20 cellular contexts compared by ENCODE assay signal in the genomic region with DNA sequence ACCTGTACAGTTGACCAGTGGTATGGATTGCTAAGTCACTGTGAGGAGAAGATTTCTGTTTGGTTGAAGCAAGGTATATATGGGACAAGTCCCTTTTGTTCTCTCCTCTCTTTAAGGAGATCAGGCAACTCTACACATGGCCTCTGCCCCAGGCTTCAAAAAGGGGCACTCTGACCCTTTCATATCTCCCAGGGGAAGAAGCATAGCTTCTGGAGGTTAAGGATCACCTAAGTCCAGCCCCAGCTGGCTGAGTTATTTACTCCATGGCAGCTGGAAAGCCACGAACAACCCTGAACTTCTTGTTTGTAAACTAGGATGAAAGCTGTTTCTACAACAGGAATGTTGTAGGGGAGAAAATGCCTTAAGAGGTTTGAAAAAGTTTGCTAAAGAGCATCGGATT.
A peak's percentile ranks its signal among the peaks of the same experiment; 100 is the strongest.
DNase-seq lines count a peak whose midpoint lies in the region; ATAC-seq and TF ChIP-seq lines count a peak whose summit lies in the region.
"Had no signal": no experiment of that assay in that cellular context is flagged by ENCODE, and none has a peak within 500 bp of the region (broad histone marks: within the 10 kb centered on the region; RNA-seq: fewer than 3 reads in every experiment).

No MANE protein-coding gene starts in this region.

- H3K4me1 Mint-ChIP-seq in WTC11 (peaks cover 74% of the 10 kb centered on the region), neural crest cell (peaks cover 50% of the 10 kb centered on the region), progenitor cell of endocrine pancreas (ENCODE audit: low read depth) (peaks cover 3% of the 10 kb centered on the region)
- H3K4me1 Mint-ChIP-seq: CD4-positive, CD25-positive, alpha-beta regulatory T cell; CD8-positive, alpha-beta memory T cell had no signal

- H3K27ac ChIP-seq in HUES48 (ENCODE audit: low read depth, low read length) (peak overlapping the region; percentile 24), stomach (no peak overlapping the region)
- H3K27ac ChIP-seq: GM23248 had no signal

- whole genome bisulfite sequencing in stomach, 5 donors: 61 to 81% (median 74%) methylated on average over 2 of the region's 2 CpGs

- TF ChIP-seq CTCF in WTC11 (IDR thresholded peaks at IDR 0.05) (no peak), neural crest cell (conservative IDR thresholded peaks at IDR 0.05) (no peak), stomach (IDR thresholded peaks at IDR 0.05) (no peak), progenitor cell of endocrine pancreas (IDR thresholded peaks at IDR 0.05; ENCODE audit: unreplicated experiment) (no peak)

- intact Hi-C loops in stomach (cut with DNase I; ENCODE audit: low total_unique reads): no loop called here

- H3K27me3 Mint-ChIP-seq in WTC11 (ENCODE audit: low read depth) (no peaks in the 10 kb centered on the region), neural crest cell (ENCODE audit: low read depth) (no peaks in the 10 kb centered on the region), progenitor cell of endocrine pancreas (no peaks in the 10 kb centered on the region)
- H3K27me3 Mint-ChIP-seq: CD4-positive, CD25-positive, alpha-beta regulatory T cell; CD8-positive, alpha-beta memory T cell had no signal

- CTCF ChIA-PET in WTC11 (lab: Charles Lee): interaction anchor here (0.9 kb wide), 1 partner anchor 15 kb away, joined by 4 read pairs; no protein-coding TSS in a partner anchor

- H3K36me3 ChIP-seq in HUES48 (ENCODE audit: control insufficient read depth, insufficient read depth, low read length): no peaks in the 10 kb centered on the region
- peaks cover 0 to 4% (median 0%) of the 10 kb centered on the region in 4 donors for H3K36me3 ChIP-seq in stomach
- H3K36me3 ChIP-seq: BE2C had no signal

- H3K4me3 Mint-ChIP-seq in WTC11: no peak overlapping the region
- H3K4me3 Mint-ChIP-seq in neural crest cell: no peak overlapping the region
- no peak overlapping the region for H3K4me3 Mint-ChIP-seq in progenitor cell of endocrine pancreas (ENCODE audit: low read depth)
- H3K4me3 Mint-ChIP-seq: CD4-positive, CD25-positive, alpha-beta regulatory T cell; CD8-positive, alpha-beta memory T cell had no signal

- ATAC-seq in WTC11: no peak
- no peak for ATAC-seq in left lobe of liver
- ATAC-seq: GM12878 had no signal

- H3K27ac Mint-ChIP-seq in WTC11: peak overlapping the region; percentile 57
- H3K27ac Mint-ChIP-seq in neural crest cell (ENCODE audit: unreplicated experiment): peak overlapping the region; percentile 13
- no peak overlapping the region for H3K27ac Mint-ChIP-seq in progenitor cell of endocrine pancreas
- H3K27ac Mint-ChIP-seq: CD4-positive, CD25-positive, alpha-beta regulatory T cell; CD8-positive, alpha-beta memory T cell had no signal

- H3K4me3 ChIP-seq in HUES48 (ENCODE audit: low read depth, low read length) (no peak overlapping the region), stomach (no peak overlapping the region)
- H3K4me3 ChIP-seq: GM12878, GM23248 had no signal

- DNase-seq in WTC11 (ENCODE audit: low spot score) (no peak), islet precursor cell (peak; percentile 57), neural crest cell (ENCODE audit: low read depth, low spot score) (peak; percentile 2), stomach (no peak), progenitor cell of endocrine pancreas (ENCODE audit: low spot score, unreplicated experiment) (no peak), left lobe of liver (ENCODE audit: low spot score) (no peak), medulla oblongata (ENCODE audit: extremely low spot score) (no peak)
- DNase-seq: ACHN; BE2C; C1 segment of cervical spinal cord; CD4-positive, CD25-positive, alpha-beta regulatory T cell; CD8-positive, alpha-beta memory T cell; COR-L47; DMS 273 treated with DMSO at 0.1 percent for 48 hours; DMS53; DND-41; EL; GM23248 had no signal

- H3K27me3 ChIP-seq in HUES48 (ENCODE audit: control insufficient read depth, insufficient read depth, low read length): no peaks in the 10 kb centered on the region
- H3K27me3 ChIP-seq in stomach: no peaks in the 10 kb centered on the region
- H3K27me3 ChIP-seq: BE2C had no signal

- H3K9me3 Mint-ChIP-seq in WTC11 (no peaks in the 10 kb centered on the region), neural crest cell (no peaks in the 10 kb centered on the region), progenitor cell of endocrine pancreas (ENCODE audit: low read depth) (no peaks in the 10 kb centered on the region)

- POLR2A ChIA-PET in WTC11 (lab: Charles Lee): no interaction called here

- H3K9ac ChIP-seq in HUES48 (ENCODE audit: low read depth, low read length): no peak overlapping the region
- H3K9ac ChIP-seq: GM23248 had no signal

- no peak for TF ChIP-seq POLR2A in stomach (IDR thresholded peaks at IDR 0.05)

- H3K4me1 ChIP-seq in HUES48 (ENCODE audit: control insufficient read depth, insufficient read depth, low read length) (peaks cover 70% of the 10 kb centered on the region), stomach (no peaks in the 10 kb centered on the region)
- H3K4me1 ChIP-seq: BE2C had no signal

- no peaks in the 10 kb centered on the region for H3K9me3 ChIP-seq in HUES48 (ENCODE audit: control insufficient read depth, insufficient read depth, low read length)
- no peaks in the 10 kb centered on the region for H3K9me3 ChIP-seq in stomach
- H3K9me3 ChIP-seq: BE2C had no signal

- H3K36me3 Mint-ChIP-seq in WTC11 (no peaks in the 10 kb centered on the region), neural crest cell (ENCODE audit: low read depth) (no peaks in the 10 kb centered on the region), progenitor cell of endocrine pancreas (ENCODE audit: insufficient read depth) (no peaks in the 10 kb centered on the region)
- H3K36me3 Mint-ChIP-seq: CD4-positive, CD25-positive, alpha-beta regulatory T cell; CD8-positive, alpha-beta memory T cell had no signal

- no peak for TF ChIP-seq EP300 in stomach (IDR thresholded peaks at IDR 0.05)

TF ChIP-seq in WTC11, 78 proteins besides CTCF, POLR2A, EP300 and RAD21:
- TF ChIP-seq ELF4 (CRISPR knock-in tag; IDR thresholded peaks at IDR 0.05; ENCODE audit: low read depth): no peak
- TF ChIP-seq NR1H2 (CRISPR knock-in tag; IDR thresholded peaks at IDR 0.05): no peak
- no peak for TF ChIP-seq HMGA2 (CRISPR knock-in tag; IDR thresholded peaks at IDR 0.05)
- TF ChIP-seq ZNF121 (CRISPR knock-in tag; IDR thresholded peaks at IDR 0.05): no peak
- no peak for TF ChIP-seq GABPB1 (CRISPR knock-in tag; IDR thresholded peaks at IDR 0.05)
- TF ChIP-seq ZNF396 (CRISPR knock-in tag; IDR thresholded peaks at IDR 0.05; ENCODE audit: borderline replicate concordance): no peak
- TF ChIP-seq ZNF263 (CRISPR knock-in tag; IDR thresholded peaks at IDR 0.05; ENCODE audit: low read depth): no peak
- TF ChIP-seq CBFB (CRISPR knock-in tag; IDR thresholded peaks at IDR 0.05; ENCODE audit: low read depth): no peak
- TF ChIP-seq CREM (CRISPR knock-in tag; IDR thresholded peaks at IDR 0.05): no peak
- no peak for TF ChIP-seq RORB (CRISPR knock-in tag; IDR thresholded peaks at IDR 0.05)
- no peak for TF ChIP-seq ZNF232 (CRISPR knock-in tag; IDR thresholded peaks at IDR 0.05)
- TF ChIP-seq, protein P1, sequence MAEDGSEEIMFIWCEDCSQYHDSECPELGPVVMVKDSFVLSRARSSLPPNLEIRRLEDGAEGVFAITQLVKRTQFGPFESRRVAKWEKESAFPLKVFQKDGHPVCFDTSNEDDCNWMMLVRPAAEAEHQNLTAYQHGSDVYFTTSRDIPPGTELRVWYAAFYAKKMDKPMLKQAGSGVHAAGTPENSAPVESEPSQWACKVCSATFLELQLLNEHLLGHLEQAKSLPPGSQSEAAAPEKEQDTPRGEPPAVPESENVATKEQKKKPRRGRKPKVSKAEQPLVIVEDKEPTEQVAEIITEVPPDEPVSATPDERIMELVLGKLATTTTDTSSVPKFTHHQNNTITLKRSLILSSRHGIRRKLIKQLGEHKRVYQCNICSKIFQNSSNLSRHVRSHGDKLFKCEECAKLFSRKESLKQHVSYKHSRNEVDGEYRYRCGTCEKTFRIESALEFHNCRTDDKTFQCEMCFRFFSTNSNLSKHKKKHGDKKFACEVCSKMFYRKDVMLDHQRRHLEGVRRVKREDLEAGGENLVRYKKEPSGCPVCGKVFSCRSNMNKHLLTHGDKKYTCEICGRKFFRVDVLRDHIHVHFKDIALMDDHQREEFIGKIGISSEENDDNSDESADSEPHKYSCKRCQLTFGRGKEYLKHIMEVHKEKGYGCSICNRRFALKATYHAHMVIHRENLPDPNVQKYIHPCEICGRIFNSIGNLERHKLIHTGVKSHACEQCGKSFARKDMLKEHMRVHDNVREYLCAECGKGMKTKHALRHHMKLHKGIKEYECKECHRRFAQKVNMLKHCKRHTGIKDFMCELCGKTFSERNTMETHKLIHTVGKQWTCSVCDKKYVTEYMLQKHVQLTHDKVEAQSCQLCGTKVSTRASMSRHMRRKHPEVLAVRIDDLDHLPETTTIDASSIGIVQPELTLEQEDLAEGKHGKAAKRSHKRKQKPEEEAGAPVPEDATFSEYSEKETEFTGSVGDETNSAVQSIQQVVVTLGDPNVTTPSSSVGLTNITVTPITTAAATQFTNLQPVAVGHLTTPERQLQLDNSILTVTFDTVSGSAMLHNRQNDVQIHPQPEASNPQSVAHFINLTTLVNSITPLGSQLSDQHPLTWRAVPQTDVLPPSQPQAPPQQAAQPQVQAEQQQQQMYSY (CRISPR knock-in tag; IDR thresholded peaks at IDR 0.05): no peak

Comparison
In these comparisons a context has a peak if more than half of its experiments do, and no peak if none do; other contexts are left out.
1. DNase-seq: peak in islet precursor cell (single experiment) and neural crest cell (single experiment); none in WTC11 (single experiment), stomach (single experiment), progenitor cell of endocrine pancreas (single experiment), left lobe of liver (single experiment) and medulla oblongata (single experiment).